In the genomic region with DNA sequence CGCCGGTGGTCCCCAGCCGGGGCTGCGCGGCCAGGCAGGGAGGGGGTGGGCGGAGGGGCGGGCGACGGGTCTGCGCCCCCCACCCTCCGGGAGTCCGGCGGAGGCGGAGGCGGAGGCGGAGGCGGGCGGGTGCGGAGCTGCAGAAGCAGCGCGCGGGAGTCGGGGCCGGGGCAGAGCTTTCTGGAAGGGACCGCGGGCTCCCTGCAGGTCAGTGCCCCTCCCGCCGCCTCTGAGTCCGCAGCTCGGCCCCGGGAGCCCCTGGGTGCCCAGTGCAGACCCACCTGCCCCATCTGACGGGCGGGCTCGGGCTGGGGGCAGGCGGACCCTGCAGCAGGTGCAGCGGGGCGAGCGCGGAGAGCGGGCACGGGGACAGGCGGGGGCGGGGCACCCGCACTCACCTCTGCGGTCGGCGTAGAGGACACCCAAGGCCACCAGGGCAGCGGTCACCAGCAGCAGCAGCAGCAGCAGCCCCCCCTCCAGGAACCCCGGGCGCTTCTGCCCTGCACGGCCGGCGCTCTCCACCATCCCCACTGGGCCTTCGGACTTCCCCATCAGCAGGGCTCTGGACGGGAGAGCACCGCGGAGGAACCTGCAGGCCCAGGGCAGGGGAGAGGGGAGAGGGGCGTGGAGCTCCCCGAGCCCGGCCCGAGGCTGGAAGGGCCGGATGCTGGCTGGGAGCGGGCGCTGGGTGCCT, we compare ENCODE assay signal across 1 cellular context.
TF ChIP-seq lines count a peak whose summit lies in the region.

No MANE protein-coding gene starts in this region.

TF ChIP-seq in endothelial cell of umbilical vein, 7 proteins besides CTCF, POLR2A, EP300 and RAD21:
- TF ChIP-seq FOS (IDR thresholded peaks at IDR 0.05; ENCODE audit: borderline replicate concordance, insufficient read depth, low read length), result no peak
- TF ChIP-seq EZH2 (IDR thresholded peaks at IDR 0.05; ENCODE audit: borderline replicate concordance, low read depth, low read length, severe bottlenecking), result peak; percentile 40
